In the genomic region with DNA sequence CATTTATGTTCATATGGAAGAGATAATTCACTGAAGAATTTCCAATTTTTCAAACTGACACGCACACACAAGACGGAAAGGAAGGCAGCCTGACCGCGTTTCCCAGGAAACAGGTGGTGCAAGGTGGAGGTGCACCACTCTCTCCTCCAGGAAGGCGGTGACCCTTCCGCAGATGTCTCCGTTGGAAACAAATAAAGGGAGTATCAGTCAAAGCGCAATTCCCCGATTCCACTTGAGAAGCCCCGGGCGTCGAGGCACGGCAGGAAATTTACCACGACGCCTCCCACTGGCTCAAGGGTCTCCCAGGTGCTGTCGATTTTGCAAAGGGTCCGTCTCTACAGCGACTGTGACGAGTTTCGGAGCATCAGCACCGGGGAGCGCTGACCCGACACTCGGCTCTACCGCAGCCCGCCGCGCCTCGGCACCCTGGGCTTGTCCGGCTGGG, we compare ENCODE assay signal across 8 cellular contexts. TPM values are rescaled to one million over a fixed set of nuclear protein-coding genes. Genes with fewer than 3 reads are reported as not detected.
DNase-seq lines count a peak whose midpoint lies in the region; ATAC-seq and TF ChIP-seq lines count a peak whose summit lies in the region.

No MANE protein-coding gene starts in this region.

- H3K27ac ChIP-seq in duodenal mucosa (ENCODE audit: low read depth, low read length): peak overlapping the region; percentile 15

- peak overlapping the region; percentile 86 for H3K4me3 Mint-ChIP-seq in nephron progenitor cell

- H3K4me1 Mint-ChIP-seq in nephron progenitor cell: peaks cover 27% of the 10 kb centered on the region

- H3K27me3 Mint-ChIP-seq in nephron progenitor cell (ENCODE audit: low read depth, poor library complexity): peaks cover 28% of the 10 kb centered on the region

- no peaks in the 10 kb centered on the region for H3K36me3 ChIP-seq in duodenal mucosa (ENCODE audit: control insufficient read depth in 1 of 2, insufficient read depth in 2 of 2, low read length in 2 of 2)

- ATAC-seq in HG03196 (IDR thresholded peaks at IDR 0.05; ENCODE audit: unreplicated experiment): no peak

- peaks cover 53% of the 10 kb centered on the region for H3K9me3 Mint-ChIP-seq in nephron progenitor cell

- peaks cover 33% of the 10 kb centered on the region for H3K36me3 Mint-ChIP-seq in nephron progenitor cell (ENCODE audit: low read depth)

- no peak overlapping the region for H3K27ac Mint-ChIP-seq in nephron progenitor cell

- H3K4me3 ChIP-seq in duodenal mucosa (ENCODE audit: low read depth in 1 of 2, low read length in 2 of 2): peak overlapping the region; percentile 70 to 82

- no peaks in the 10 kb centered on the region for H3K9me3 ChIP-seq in duodenal mucosa (ENCODE audit: control insufficient read depth in 1 of 2, low read length in 2 of 2)

- TF ChIP-seq CTCF in nephron progenitor cell (IDR thresholded peaks at IDR 0.05): no peak

- peak overlapping the region; percentile 67 to 71 for H3K9ac ChIP-seq in duodenal mucosa (ENCODE audit: low read depth in 1 of 2, low read length in 2 of 2)

- peaks cover 0 to 5% of the 10 kb centered on the region in 2 donors for H3K27me3 ChIP-seq in duodenal mucosa (ENCODE audit: control insufficient read depth in 1 of 2, insufficient read depth in 2 of 2, low read length in 2 of 2)

- peaks cover 15 to 21% of the 10 kb centered on the region in 2 donors for H3K4me1 ChIP-seq in duodenal mucosa (ENCODE audit: control insufficient read depth in 1 of 2, insufficient read depth in 2 of 2, low read length in 2 of 2)

- DNase-seq in NCI-H1417 (lab: John Stamatoyannopoulos, UW): peak; percentile 55 to 89 (median 83)
- no peak for DNase-seq in NCI-H1417 treated with DMSO at 0.1 percent for 48 hours (lab: John Stamatoyannopoulos, UW)
- DNase-seq in NCI-H69 (lab: John Stamatoyannopoulos, UW): peak; percentile 77
- no peak for DNase-seq in nephron progenitor cell
- DNase-seq in mesenteric fat pad (ENCODE audit: low spot score): no peak
- DNase-seq in DMS114 treated with DMSO at 0.1 percent for 48 hours (lab: John Stamatoyannopoulos, UW; ENCODE audit: unreplicated experiment): no peak

RNA-seq across cellular contexts. Expression of gene TIGD2, which starts 0.8 kb away (rescaled TPM):
- 4.3 TPM for total RNA-seq in mesenteric fat pad

RNA-seq across cellular contexts. Expression of gene FAM13A, which starts 53.6 kb away (rescaled TPM):
- total RNA-seq in mesenteric fat pad: 29.6 TPM

Comparison
In these comparisons a context has a peak if more than half of its experiments do, and no peak if none do; other contexts are left out.
1. DNase-seq: peak in NCI-H1417 (3 of 3) and NCI-H69 (single experiment); none in NCI-H1417 treated with DMSO at 0.1 percent for 48 hours (single experiment), nephron progenitor cell (single experiment), mesenteric fat pad (single experiment) and DMS114 treated with DMSO at 0.1 percent for 48 hours (single experiment).